ENCODE assay signal across 30 cellular contexts in the genomic region with DNA sequence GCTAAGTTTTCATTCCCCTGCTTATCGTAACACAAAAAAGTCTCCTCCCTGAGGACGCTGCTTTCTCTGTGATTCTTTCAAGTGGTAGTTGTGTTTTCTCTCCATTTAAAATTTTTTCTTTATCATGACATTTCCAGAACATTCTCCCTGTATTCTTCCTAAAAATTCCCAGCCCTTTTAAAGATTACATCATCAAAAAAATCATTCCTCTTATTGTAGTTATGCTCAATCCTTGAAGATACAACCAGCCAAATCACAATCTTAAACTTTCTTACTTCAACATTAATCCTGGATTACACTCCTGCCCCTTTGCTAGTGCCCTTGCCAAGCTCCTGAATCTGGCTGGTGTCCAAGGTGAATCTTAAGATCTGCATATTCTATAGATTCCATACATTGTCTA.
"Had no signal": no experiment of that assay in that cellular context is flagged by ENCODE, and none has a peak within 500 bp of the region (broad histone marks: within the 10 kb centered on the region; RNA-seq: fewer than 3 reads in every experiment).

No MANE protein-coding gene starts in this region.

- H3K9me3 ChIP-seq: esophagus muscularis mucosa, gastroesophageal sphincter, heart left ventricle, left lung, suprapubic skin, transverse colon, upper lobe of right lung, vagina had no signal

- H3K36me3 ChIP-seq: esophagus muscularis mucosa, gastroesophageal sphincter, heart left ventricle, left lung, suprapubic skin, transverse colon, upper lobe of right lung, vagina had no signal

- H3K4me3 ChIP-seq: dorsolateral prefrontal cortex, esophagus muscularis mucosa, gastroesophageal sphincter, heart left ventricle, left lung, smooth muscle cell, suprapubic skin, transverse colon, upper lobe of right lung, vagina had no signal

- H3K9ac ChIP-seq: parathyroid adenoma had no signal

- H3K4me1 ChIP-seq: esophagus muscularis mucosa, gastroesophageal sphincter, left lung, parathyroid adenoma, suprapubic skin, transverse colon, upper lobe of right lung, vagina had no signal

- H3K4me2 ChIP-seq: smooth muscle cell had no signal

- H3K79me2 ChIP-seq: parathyroid adenoma had no signal

- H3K9me3 Mint-ChIP-seq: neural crest cell had no signal

- H3K27me3 Mint-ChIP-seq: naive thymus-derived CD4-positive, alpha-beta T cell; stimulated activated naive CD8-positive, alpha-beta T cell treated with anti-CD3 and anti-CD28 coated beads, Interleukin-15, amount 100 ng/mL, for 72 hours had no signal

- H3K27ac ChIP-seq: dorsolateral prefrontal cortex, esophagus muscularis mucosa, foreskin keratinocyte, gastroesophageal sphincter, heart left ventricle, left lung, parathyroid adenoma, suprapubic skin, transverse colon, upper lobe of right lung, vagina had no signal

- H3K4me1 Mint-ChIP-seq: neural crest cell; stimulated activated naive CD8-positive, alpha-beta T cell treated with anti-CD3 and anti-CD28 coated beads, Interleukin-15, amount 100 ng/mL, for 72 hours had no signal

- FAIRE-seq: colon, endothelial cell of umbilical vein, islet of Langerhans had no signal

- H3K4me3 Mint-ChIP-seq: naive thymus-derived CD4-positive, alpha-beta T cell; neural crest cell; stimulated activated naive CD8-positive, alpha-beta T cell treated with anti-CD3 and anti-CD28 coated beads, Interleukin-15, amount 100 ng/mL, for 72 hours had no signal

- DNase-seq: dorsolateral prefrontal cortex; effector CD8-positive, alpha-beta T cell; foreskin keratinocyte; heart left ventricle; hippocampal formation; left cardiac atrium; left lung; mesendoderm; midbrain; naive thymus-derived CD4-positive, alpha-beta T cell; stimulated activated CD4-positive, alpha-beta T cell treated with anti-CD3 and anti-CD28 coated beads, Interleukin-12 subunit alpha, Interleukin-12 subunit beta, amount 100 ng/mL, for 4 hours; stimulated activated CD4-positive, alpha-beta T cell treated with anti-CD3 and anti-CD28 coated beads, Interleukin-1b, Interleukin-23, amount 100 ng/mL, for 48 hours; stimulated activated CD4-positive, alpha-beta T cell treated with anti-CD3 and anti-CD28 coated beads, Interleukin-4, amount 100 ng/mL, for 1 hour; stimulated activated CD8-positive, alpha-beta memory T cell treated with anti-CD3 and anti-CD28 coated beads, Interleukin-4, amount 100 ng/mL, for 48 hours; stimulated activated naive CD4-positive, alpha-beta T cell; stimulated activated naive CD8-positive, alpha-beta T cell treated with anti-CD3 and anti-CD28 coated beads, Interleukin-15, amount 100 ng/mL, for 72 hours; transverse colon; upper lobe of right lung had no signal

- ATAC-seq: foreskin keratinocyte; gastroesophageal sphincter; heart left ventricle; left cardiac atrium; left lung; naive thymus-derived CD4-positive, alpha-beta T cell; sciatic nerve; stimulated activated naive CD8-positive, alpha-beta T cell treated with anti-CD3 and anti-CD28 coated beads, Interleukin-15, amount 100 ng/mL, for 72 hours; upper lobe of right lung had no signal

- H2AFZ ChIP-seq: parathyroid adenoma had no signal

- H3K27ac Mint-ChIP-seq: naive thymus-derived CD4-positive, alpha-beta T cell; progenitor cell of endocrine pancreas; stimulated activated naive CD8-positive, alpha-beta T cell treated with anti-CD3 and anti-CD28 coated beads, Interleukin-15, amount 100 ng/mL, for 72 hours had no signal

- H3K27me3 ChIP-seq: dorsolateral prefrontal cortex, esophagus muscularis mucosa, foreskin keratinocyte, gastroesophageal sphincter, heart left ventricle, left lung, suprapubic skin, transverse colon, upper lobe of right lung, vagina had no signal
